9 cellular contexts compared by ENCODE assay signal in genomic region chr1:11655263-11656079, GRCh38. TPM values are rescaled to one million over a fixed set of nuclear protein-coding genes. Genes with fewer than 3 reads are reported as not detected.
DNase-seq lines count a peak whose midpoint lies in the region; ATAC-seq, FAIRE-seq and TF ChIP-seq lines count a peak whose summit lies in the region.
"Had no signal": no experiment of that assay in that cellular context is flagged by ENCODE, and none has a peak within 500 bp of the region (broad histone marks: within the 10 kb centered on the region; RNA-seq: fewer than 3 reads in every experiment).

No MANE protein-coding gene starts in this region.

- TF ChIP-seq RAD21 in HepG2 (CRISPR knock-in tag; IDR thresholded peaks at IDR 0.05): no peak

- peaks cover 8% of the 10 kb centered on the region for H4K20me1 ChIP-seq in HepG2 (ENCODE audit: insufficient read depth, low read length)

- CTCF ChIA-PET in HepG2 (lab: Yijun Ruan, JAX; ENCODE audit: low intra/inter-chr PET ratio, low total read pairs): no interaction called here

- H3K4me1 ChIP-seq in adipocyte (ENCODE audit: control insufficient read depth, insufficient read depth, low read length): no peaks in the 10 kb centered on the region
- peaks cover 48% of the 10 kb centered on the region for H3K4me1 ChIP-seq in HepG2 (ENCODE audit: insufficient read depth, low read length)
- peaks cover 7 to 15% of the 10 kb centered on the region in 2 donors for H3K4me1 ChIP-seq in thyroid gland

- H3K4me3 ChIP-seq in adipocyte (ENCODE audit: low read length) (peak overlapping the region; percentile 73), HepG2 (replicated peaks in 1 of 3; ENCODE audit: insufficient read depth in 1 of 3, low read depth in 2 of 3, low read length in 3 of 3) (peak overlapping the region; percentile 65 to 89 (median 85)), thyroid gland (replicated peaks in 1 of 3) (peak overlapping the region; percentile 26 to 85 (median 37))

- FAIRE-seq in HepG2 (lab: Jason Lieb, UNC): no peak

- H2AFZ ChIP-seq in HepG2 (ENCODE audit: low read length): no peak overlapping the region

- H3K27ac ChIP-seq in HepG2 (ENCODE audit: extremely low read length, insufficient read depth, low read length) (no peak overlapping the region), thyroid gland (no peak overlapping the region)

- peaks cover 4% of the 10 kb centered on the region for H3K27me3 ChIP-seq in adipocyte (replicated peaks; ENCODE audit: control insufficient read depth, insufficient read depth, low read length)
- H3K27me3 ChIP-seq in HepG2 (ENCODE audit: control insufficient read depth in 1 of 2, insufficient read depth in 2 of 2, low read length in 2 of 2): no peaks in the 10 kb centered on the region
- no peaks in the 10 kb centered on the region for H3K27me3 ChIP-seq in thyroid gland

- DNase-seq in activated CD8-positive, alpha-beta memory T cell treated with anti-CD3 and anti-CD28 coated beads, Interleukin-2, amount 50 U/mL, for 48 hours: peak; percentile 51
- no peak for DNase-seq in activated CD8-positive, alpha-beta memory T cell treated with anti-CD3 and anti-CD28 coated beads for 24 hours
- DNase-seq in adipocyte (ENCODE audit: low read depth) (no peak), HepG2 (ENCODE audit: low spot score) (no peak), thyroid gland (no peak), inferior parietal cortex (ENCODE audit: extremely low spot score) (no peak), iPS-NIHi7 (ENCODE audit: extremely low spot score) (no peak)
- DNase-seq: NCI-H187 treated with DMSO at 0.1 percent for 48 hours had no signal

- H3K79me2 ChIP-seq in HepG2 (ENCODE audit: insufficient read depth, low read length): peaks cover 20% of the 10 kb centered on the region

- no peak for TF ChIP-seq CTCF in HepG2 (CRISPR knock-in tag; IDR thresholded peaks at IDR 0.05)
- no peak for TF ChIP-seq CTCF in thyroid gland (IDR thresholded peaks at IDR 0.05)

- in situ Hi-C loops in HepG2 (cut with HindIII; ENCODE audit: extremely low pct_ligation_motif_present, low pct_unique_long_range_greater_than_20kb): no loop called here

- TF ChIP-seq POLR2A in HepG2 (IDR thresholded peaks at IDR 0.05; ENCODE audit: insufficient read depth in 1 of 2, low read depth in 2 of 2, low read length in 2 of 2) (no peak), thyroid gland (IDR thresholded peaks at IDR 0.05) (no peak)

- peak overlapping the region; percentile 88 for H3K4me2 ChIP-seq in HepG2 (ENCODE audit: low read depth, low read length)

- WGBS in HepG2 (ENCODE audit: low lambda C conversion rate): 64% methylated on average over 17 of the region's 25 CpGs
- WGBS in thyroid gland, 2 donors: 58 to 65% methylated on average over 10 to 20 of the region's 25 CpGs

- TF ChIP-seq EP300 in HepG2 (IDR thresholded peaks at IDR 0.05; ENCODE audit: low read depth in 2 of 2, low read length in 2 of 2): no peak
- TF ChIP-seq EP300 in HepG2 (CRISPR knock-in tag; IDR thresholded peaks at IDR 0.05; ENCODE audit: borderline replicate concordance): no peak

- POLR2A ChIA-PET in HepG2 (lab: Yijun Ruan, JAX): interaction anchor here (1.0 to 4.0 kb wide), 4 partner anchors 9 to 81 kb away, joined by 3 to 45 read pairs (median 5); partner anchors contain the start of genes AGTRAP and FBXO6

- H3K9me3 ChIP-seq in adipocyte (ENCODE audit: control insufficient read depth, low read length) (no peaks in the 10 kb centered on the region), HepG2 (ENCODE audit: low read length) (no peaks in the 10 kb centered on the region), thyroid gland (no peaks in the 10 kb centered on the region)

- intact Hi-C loops in HepG2 (cut with micrococcal nuclease; ENCODE audit: unreplicated experiment): no loop called here
- intact Hi-C loops in thyroid gland (cut with DNase I): loop anchor here (10.0 kb wide), 1 partner anchor 149 kb away; the partner anchor contains the start of genes CLCN6 and MTHFR

- H3K9ac ChIP-seq in adipocyte (ENCODE audit: low read length): peak overlapping the region; percentile 68
- peak overlapping the region; percentile 65; the same call in 1 of the 2 replicates for H3K9ac ChIP-seq in HepG2 (ENCODE audit: insufficient read depth, low read depth, low read length)

- no peak for ATAC-seq in HepG2
- no peak for ATAC-seq in GM21360 (IDR thresholded peaks at IDR 0.05; ENCODE audit: unreplicated experiment)

- H3K36me3 ChIP-seq in adipocyte (ENCODE audit: control insufficient read depth, insufficient read depth, low read length, severe bottlenecking) (no peaks in the 10 kb centered on the region), HepG2 (replicated peaks in 1 of 2; ENCODE audit: control insufficient read depth in 1 of 2, insufficient read depth in 2 of 2, low read length in 2 of 2) (peaks cover 4 to 16% of the 10 kb centered on the region in 2 experiments), thyroid gland (peaks cover 0 to 3% of the 10 kb centered on the region in 2 donors)

- BruUV-seq in HepG2 (replicated peaks; lab: Mats Ljungman, UMichigan): no TSS peak

RNA-seq across cellular contexts. Expression of gene FBXO44, which starts 0.8 kb away (rescaled TPM):
- total RNA-seq in HepG2 (2016; rRNA removed; fragmentation: Illumina TruSeq; extraction: Trizol): 13.4 and 22.4 TPM in 2 replicates
- 8.3 and 9.2 TPM in 2 replicates for total RNA-seq in HepG2 (2016; cell fraction: cytosol; rRNA removed; fragmentation: Illumina TruSeq; extraction: Trizol; ENCODE audit: low read depth)
- total RNA-seq in HepG2 (2016; cell fraction: insoluble cytoplasmic fraction; rRNA removed; fragmentation: Illumina TruSeq; extraction: Trizol): 13.9 and 21.3 TPM in 2 replicates
- 11.8 and 12.2 TPM in 2 replicates for total RNA-seq in HepG2 (2016; cell fraction: membrane; rRNA removed; fragmentation: Illumina TruSeq; extraction: Trizol)
- total RNA-seq in HepG2 (2016; cell fraction: nucleus; rRNA removed; fragmentation: Illumina TruSeq; extraction: Trizol): 27.2 and 30.0 TPM in 2 replicates
- 27.9 and 31.2 TPM in 2 replicates for polyA plus RNA-seq in HepG2 (2011; rRNA removed)
- polyA plus RNA-seq in HepG2 (2011; cell fraction: cytosol; rRNA removed): 15.5 and 22.9 TPM in 2 replicates
- 216 and 281 TPM in 2 replicates for polyA plus RNA-seq in HepG2 (2011; cell fraction: nucleus; rRNA removed)
- polyA plus RNA-seq in HepG2 (2012): 14.5 and 21.6 TPM in 2 replicates
- 6.4 and 7.6 TPM in 2 replicates for polyA plus RNA-seq in HepG2 (2016; cell fraction: cytosol; fragmentation: Illumina TruSeq; extraction: Trizol; ENCODE audit: low read depth)
- 16.6 and 20.5 TPM in 2 replicates for polyA plus RNA-seq in HepG2 (2016; cell fraction: insoluble cytoplasmic fraction; fragmentation: Illumina TruSeq; extraction: Trizol; ENCODE audit: low read depth)
- 10.7 and 11.0 TPM in 2 replicates for polyA plus RNA-seq in HepG2 (2016; cell fraction: membrane; fragmentation: Illumina TruSeq; extraction: Trizol; ENCODE audit: low read depth)
- 63.3 and 73.9 TPM in 2 replicates for polyA plus RNA-seq in HepG2 (2016; cell fraction: nucleus; fragmentation: Illumina TruSeq; extraction: Trizol; ENCODE audit: insufficient read depth, low read depth)
- polyA minus RNA-seq in HepG2 (2011; rRNA and poly(A)+ RNA removed; ENCODE audit: low replicate concordance): 6.4 and 37.9 TPM in 2 replicates
- polyA minus RNA-seq in HepG2 (2011; cell fraction: cytosol; rRNA and poly(A)+ RNA removed): 5.6 and 11.0 TPM in 2 replicates
- 63.7 and 77.4 TPM in 2 replicates for polyA minus RNA-seq in HepG2 (2011; cell fraction: nucleus; rRNA and poly(A)+ RNA removed)
- 10 to 100 TPM; 33.1 to 40.9 (median 34.4) TPM for total RNA-seq in thyroid gland

RNA-seq across cellular contexts. Expression of gene FBXO2, which starts 1.2 kb away (rescaled TPM):
- total RNA-seq in HepG2 (2016; rRNA removed; fragmentation: Illumina TruSeq; extraction: Trizol) (112 and 118 TPM in 2 replicates), thyroid gland (1 to 10 TPM; 4.3 to 9.9 (median 6.7) TPM)
- 24.1 and 26.6 TPM in 2 replicates for total RNA-seq in HepG2 (2016; cell fraction: cytosol; rRNA removed; fragmentation: Illumina TruSeq; extraction: Trizol; ENCODE audit: low read depth)
- total RNA-seq in HepG2 (2016; cell fraction: insoluble cytoplasmic fraction; rRNA removed; fragmentation: Illumina TruSeq; extraction: Trizol): 117 and 122 TPM in 2 replicates
- total RNA-seq in HepG2 (2016; cell fraction: membrane; rRNA removed; fragmentation: Illumina TruSeq; extraction: Trizol): 42.0 and 46.9 TPM in 2 replicates
- 44.1 and 50.6 TPM in 2 replicates for total RNA-seq in HepG2 (2016; cell fraction: nucleus; rRNA removed; fragmentation: Illumina TruSeq; extraction: Trizol)
- 79.1 and 79.3 TPM in 2 replicates for polyA plus RNA-seq in HepG2 (2011; rRNA removed)
- 111 and 159 TPM in 2 replicates for polyA plus RNA-seq in HepG2 (2011; cell fraction: cytosol; rRNA removed)
- 117 and 119 TPM in 2 replicates for polyA plus RNA-seq in HepG2 (2011; cell fraction: nucleus; rRNA removed)
- 56.3 and 79.3 TPM in 2 replicates for polyA plus RNA-seq in HepG2 (2012)
- 32.5 and 36.0 TPM in 2 replicates for polyA plus RNA-seq in HepG2 (2016; cell fraction: cytosol; fragmentation: Illumina TruSeq; extraction: Trizol; ENCODE audit: low read depth)
- polyA plus RNA-seq in HepG2 (2016; cell fraction: insoluble cytoplasmic fraction; fragmentation: Illumina TruSeq; extraction: Trizol; ENCODE audit: low read depth): 190 and 198 TPM in 2 replicates
- polyA plus RNA-seq in HepG2 (2016; cell fraction: membrane; fragmentation: Illumina TruSeq; extraction: Trizol; ENCODE audit: low read depth): 55.6 and 59.6 TPM in 2 replicates
- polyA plus RNA-seq in HepG2 (2016; cell fraction: nucleus; fragmentation: Illumina TruSeq; extraction: Trizol; ENCODE audit: insufficient read depth, low read depth): 151 and 157 TPM in 2 replicates
- 7.8 and 69.7 TPM in 2 replicates for polyA minus RNA-seq in HepG2 (2011; rRNA and poly(A)+ RNA removed; ENCODE audit: low replicate concordance)
- 28.6 and 33.3 TPM in 2 replicates for polyA minus RNA-seq in HepG2 (2011; cell fraction: cytosol; rRNA and poly(A)+ RNA removed)
- polyA minus RNA-seq in HepG2 (2011; cell fraction: nucleus; rRNA and poly(A)+ RNA removed): 16.7 and 18.5 TPM in 2 replicates

RNA-seq across cellular contexts. Expression of gene FBXO6, which starts 8.5 kb away (rescaled TPM):
- total RNA-seq in HepG2 (2016; rRNA removed; fragmentation: Illumina TruSeq; extraction: Trizol) (10.0 and 10.7 TPM in 2 replicates), thyroid gland (10 to 100 TPM in 2 of 4 donors, 1 to 10 TPM in 2; 8.1 to 10.9 (median 10.3) TPM)
- 21.0 and 25.0 TPM in 2 replicates for total RNA-seq in HepG2 (2016; cell fraction: cytosol; rRNA removed; fragmentation: Illumina TruSeq; extraction: Trizol; ENCODE audit: low read depth)
- 8.7 and 9.5 TPM in 2 replicates for total RNA-seq in HepG2 (2016; cell fraction: insoluble cytoplasmic fraction; rRNA removed; fragmentation: Illumina TruSeq; extraction: Trizol)
- 20.2 and 24.8 TPM in 2 replicates for total RNA-seq in HepG2 (2016; cell fraction: membrane; rRNA removed; fragmentation: Illumina TruSeq; extraction: Trizol)
- total RNA-seq in HepG2 (2016; cell fraction: nucleus; rRNA removed; fragmentation: Illumina TruSeq; extraction: Trizol): 4.0 and 5.2 TPM in 2 replicates
- 8.0 and 8.1 TPM in 2 replicates for polyA plus RNA-seq in HepG2 (2011; rRNA removed)
- polyA plus RNA-seq in HepG2 (2011; cell fraction: cytosol; rRNA removed): 7.1 and 10.5 TPM in 2 replicates
- 3.5 and 4.5 TPM in 2 replicates for polyA plus RNA-seq in HepG2 (2011; cell fraction: nucleus; rRNA removed)
- 2.1 and 2.9 TPM in 2 replicates for polyA plus RNA-seq in HepG2 (2012)
- 34.0 and 38.4 TPM in 2 replicates for polyA plus RNA-seq in HepG2 (2016; cell fraction: cytosol; fragmentation: Illumina TruSeq; extraction: Trizol; ENCODE audit: low read depth)
- 11.8 and 12.6 TPM in 2 replicates for polyA plus RNA-seq in HepG2 (2016; cell fraction: insoluble cytoplasmic fraction; fragmentation: Illumina TruSeq; extraction: Trizol; ENCODE audit: low read depth)
- polyA plus RNA-seq in HepG2 (2016; cell fraction: membrane; fragmentation: Illumina TruSeq; extraction: Trizol; ENCODE audit: low read depth): 23.7 and 27.8 TPM in 2 replicates
- 9.0 and 9.5 TPM in 2 replicates for polyA plus RNA-seq in HepG2 (2016; cell fraction: nucleus; fragmentation: Illumina TruSeq; extraction: Trizol; ENCODE audit: insufficient read depth, low read depth)
- 3.3 and 10.2 TPM in 2 replicates for polyA minus RNA-seq in HepG2 (2011; rRNA and poly(A)+ RNA removed; ENCODE audit: low replicate concordance)
- 2.5 and 3.6 TPM in 2 replicates for polyA minus RNA-seq in HepG2 (2011; cell fraction: cytosol; rRNA and poly(A)+ RNA removed)
- 0.64 and 1.1 TPM in 2 replicates for polyA minus RNA-seq in HepG2 (2011; cell fraction: nucleus; rRNA and poly(A)+ RNA removed)

RNA-seq across cellular contexts. Expression of gene MAD2L2, which starts 25.5 kb away (rescaled TPM):
- total RNA-seq in HepG2 (2016; rRNA removed; fragmentation: Illumina TruSeq; extraction: Trizol) (37.6 and 53.8 TPM in 2 replicates), thyroid gland (10 to 100 TPM; 12.0 to 43.9 (median 21.5) TPM)
- total RNA-seq in HepG2 (2016; cell fraction: cytosol; rRNA removed; fragmentation: Illumina TruSeq; extraction: Trizol; ENCODE audit: low read depth): 164 and 195 TPM in 2 replicates
- 34.8 and 55.0 TPM in 2 replicates for total RNA-seq in HepG2 (2016; cell fraction: insoluble cytoplasmic fraction; rRNA removed; fragmentation: Illumina TruSeq; extraction: Trizol)
- 127 and 152 TPM in 2 replicates for total RNA-seq in HepG2 (2016; cell fraction: membrane; rRNA removed; fragmentation: Illumina TruSeq; extraction: Trizol)
- 28.6 and 32.6 TPM in 2 replicates for total RNA-seq in HepG2 (2016; cell fraction: nucleus; rRNA removed; fragmentation: Illumina TruSeq; extraction: Trizol)
- 51.8 and 53.0 TPM in 2 replicates for polyA plus RNA-seq in HepG2 (2011; rRNA removed)
- 56.2 and 86.8 TPM in 2 replicates for polyA plus RNA-seq in HepG2 (2011; cell fraction: cytosol; rRNA removed)
- polyA plus RNA-seq in HepG2 (2011; cell fraction: nucleus; rRNA removed): 69.0 and 73.0 TPM in 2 replicates
- polyA plus RNA-seq in HepG2 (2012): 33.6 and 38.0 TPM in 2 replicates
- polyA plus RNA-seq in HepG2 (2016; cell fraction: cytosol; fragmentation: Illumina TruSeq; extraction: Trizol; ENCODE audit: low read depth): 231 and 260 TPM in 2 replicates
- 43.5 and 51.8 TPM in 2 replicates for polyA plus RNA-seq in HepG2 (2016; cell fraction: insoluble cytoplasmic fraction; fragmentation: Illumina TruSeq; extraction: Trizol; ENCODE audit: low read depth)
- 147 and 163 TPM in 2 replicates for polyA plus RNA-seq in HepG2 (2016; cell fraction: membrane; fragmentation: Illumina TruSeq; extraction: Trizol; ENCODE audit: low read depth)
- 60.5 and 63.4 TPM in 2 replicates for polyA plus RNA-seq in HepG2 (2016; cell fraction: nucleus; fragmentation: Illumina TruSeq; extraction: Trizol; ENCODE audit: insufficient read depth, low read depth)
- 65.7 and 126 TPM in 2 replicates for polyA minus RNA-seq in HepG2 (2011; rRNA and poly(A)+ RNA removed; ENCODE audit: low replicate concordance)
- polyA minus RNA-seq in HepG2 (2011; cell fraction: cytosol; rRNA and poly(A)+ RNA removed): 20.8 and 24.6 TPM in 2 replicates
- polyA minus RNA-seq in HepG2 (2011; cell fraction: nucleus; rRNA and poly(A)+ RNA removed): 15.5 and 18.3 TPM in 2 replicates

RNA-seq across cellular contexts. Expression of gene DRAXIN, which starts 36.0 kb away (rescaled TPM):
- total RNA-seq in HepG2 (2016; rRNA removed; fragmentation: Illumina TruSeq; extraction: Trizol): 0.02 TPM in 1 of 2 replicates, not detected in the other
- not detected in 2 replicates for total RNA-seq in HepG2 (2016; cell fraction: cytosol; rRNA removed; fragmentation: Illumina TruSeq; extraction: Trizol; ENCODE audit: low read depth)
- 0.02 TPM in 1 of 2 replicates, not detected in the other for total RNA-seq in HepG2 (2016; cell fraction: insoluble cytoplasmic fraction; rRNA removed; fragmentation: Illumina TruSeq; extraction: Trizol)
- not detected in 2 replicates for total RNA-seq in HepG2 (2016; cell fraction: membrane; rRNA removed; fragmentation: Illumina TruSeq; extraction: Trizol)
- total RNA-seq in HepG2 (2016; cell fraction: nucleus; rRNA removed; fragmentation: Illumina TruSeq; extraction: Trizol): not detected in 2 replicates
- not detected in 2 replicates for polyA plus RNA-seq in HepG2 (2011; rRNA removed)
- polyA plus RNA-seq in HepG2 (2011; cell fraction: cytosol; rRNA removed): under 0.01 TPM in 1 of 2 replicates, not detected in the other
- not detected in 2 replicates for polyA plus RNA-seq in HepG2 (2011; cell fraction: nucleus; rRNA removed)
- not detected in 2 replicates for polyA plus RNA-seq in HepG2 (2012)
- not detected in 2 replicates for polyA plus RNA-seq in HepG2 (2016; cell fraction: cytosol; fragmentation: Illumina TruSeq; extraction: Trizol; ENCODE audit: low read depth)
- not detected in 2 replicates for polyA plus RNA-seq in HepG2 (2016; cell fraction: insoluble cytoplasmic fraction; fragmentation: Illumina TruSeq; extraction: Trizol; ENCODE audit: low read depth)
- not detected in 2 replicates for polyA plus RNA-seq in HepG2 (2016; cell fraction: membrane; fragmentation: Illumina TruSeq; extraction: Trizol; ENCODE audit: low read depth)
- 0.05 TPM in 1 of 2 replicates, not detected in the other for polyA plus RNA-seq in HepG2 (2016; cell fraction: nucleus; fragmentation: Illumina TruSeq; extraction: Trizol; ENCODE audit: insufficient read depth, low read depth)
- polyA minus RNA-seq in HepG2 (2011; rRNA and poly(A)+ RNA removed; ENCODE audit: low replicate concordance): 0.09 and 0.10 TPM in 2 replicates
- not detected in 2 replicates for polyA minus RNA-seq in HepG2 (2011; cell fraction: cytosol; rRNA and poly(A)+ RNA removed)
- not detected in 2 replicates for polyA minus RNA-seq in HepG2 (2011; cell fraction: nucleus; rRNA and poly(A)+ RNA removed)
- not detected for total RNA-seq in thyroid gland
